In the genomic region with DNA sequence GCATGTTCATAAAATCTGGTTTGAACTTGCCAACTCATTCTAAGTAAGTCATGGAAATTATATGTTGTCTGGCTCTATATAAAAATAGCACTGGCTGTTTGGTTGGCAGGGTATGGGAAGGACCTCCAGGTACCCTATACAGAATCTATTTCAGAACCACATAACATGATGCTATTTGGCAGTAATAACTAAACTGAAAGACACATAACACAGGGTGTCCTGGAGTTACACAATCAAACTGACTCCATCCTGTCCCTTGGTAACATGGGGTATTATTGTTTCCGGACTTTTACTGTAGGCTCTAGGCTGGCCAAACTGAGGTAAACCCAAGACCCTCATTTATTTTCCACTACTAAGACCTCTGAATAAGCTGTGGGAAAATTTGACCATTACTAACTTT, we compare ENCODE assay signal across 1 cellular context.
TF ChIP-seq lines count a peak whose summit lies in the region.

No MANE protein-coding gene starts in this region.

TF ChIP-seq in WTC11, 78 proteins besides CTCF, POLR2A, EP300 and RAD21 (continued from another document):
- TF ChIP-seq, protein P1, sequence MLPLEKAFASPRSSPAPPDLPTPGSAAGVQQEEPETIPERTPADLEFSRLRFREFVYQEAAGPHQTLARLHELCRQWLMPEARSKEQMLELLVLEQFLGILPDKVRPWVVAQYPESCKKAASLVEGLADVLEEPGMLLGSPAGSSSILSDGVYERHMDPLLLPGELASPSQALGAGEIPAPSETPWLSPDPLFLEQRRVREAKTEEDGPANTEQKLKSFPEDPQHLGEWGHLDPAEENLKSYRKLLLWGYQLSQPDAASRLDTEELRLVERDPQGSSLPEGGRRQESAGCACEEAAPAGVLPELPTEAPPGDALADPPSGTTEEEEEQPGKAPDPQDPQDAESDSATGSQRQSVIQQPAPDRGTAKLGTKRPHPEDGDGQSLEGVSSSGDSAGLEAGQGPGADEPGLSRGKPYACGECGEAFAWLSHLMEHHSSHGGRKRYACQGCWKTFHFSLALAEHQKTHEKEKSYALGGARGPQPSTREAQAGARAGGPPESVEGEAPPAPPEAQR (CRISPR knock-in tag; IDR thresholded peaks at IDR 0.05) = no peak
- TF ChIP-seq CREB1 (CRISPR knock-in tag; IDR thresholded peaks at IDR 0.05) (no peak), NFYB (CRISPR knock-in tag; conservative IDR thresholded peaks at IDR 0.05; ENCODE audit: low read depth) (no peak), ZNF396 (CRISPR knock-in tag; IDR thresholded peaks at IDR 0.05; ENCODE audit: borderline replicate concordance) (no peak), EMX1 (CRISPR knock-in tag; IDR thresholded peaks at IDR 0.05) (no peak), SP1 (CRISPR knock-in tag; conservative IDR thresholded peaks at IDR 0.05) (no peak)
- TF ChIP-seq, protein P2, sequence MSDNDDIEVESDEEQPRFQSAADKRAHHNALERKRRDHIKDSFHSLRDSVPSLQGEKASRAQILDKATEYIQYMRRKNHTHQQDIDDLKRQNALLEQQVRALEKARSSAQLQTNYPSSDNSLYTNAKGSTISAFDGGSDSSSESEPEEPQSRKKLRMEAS (CRISPR knock-in tag; IDR thresholded peaks at IDR 0.05) = no peak
- TF ChIP-seq, protein P3, sequence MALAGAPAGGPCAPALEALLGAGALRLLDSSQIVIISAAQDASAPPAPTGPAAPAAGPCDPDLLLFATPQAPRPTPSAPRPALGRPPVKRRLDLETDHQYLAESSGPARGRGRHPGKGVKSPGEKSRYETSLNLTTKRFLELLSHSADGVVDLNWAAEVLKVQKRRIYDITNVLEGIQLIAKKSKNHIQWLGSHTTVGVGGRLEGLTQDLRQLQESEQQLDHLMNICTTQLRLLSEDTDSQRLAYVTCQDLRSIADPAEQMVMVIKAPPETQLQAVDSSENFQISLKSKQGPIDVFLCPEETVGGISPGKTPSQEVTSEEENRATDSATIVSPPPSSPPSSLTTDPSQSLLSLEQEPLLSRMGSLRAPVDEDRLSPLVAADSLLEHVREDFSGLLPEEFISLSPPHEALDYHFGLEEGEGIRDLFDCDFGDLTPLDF (CRISPR knock-in tag; IDR thresholded peaks at IDR 0.05) = no peak
